In genomic region chr6:148406579-148407371, GRCh38 we compare ENCODE assay signal across 18 cellular contexts.
DNase-seq lines count a peak whose midpoint lies in the region; ATAC-seq and TF ChIP-seq lines count a peak whose summit lies in the region.
"Had no signal": no experiment of that assay in that cellular context is flagged by ENCODE, and none has a peak within 500 bp of the region (broad histone marks: within the 10 kb centered on the region; RNA-seq: fewer than 3 reads in every experiment).

No MANE protein-coding gene starts in this region.

- 72 to 73% methylated on average over 6 of the region's 6 CpGs for WGBS in transverse colon (ENCODE audit: low coverage in 1 of 2), 2 donors

- H3K27me3 ChIP-seq in RWPE2 (ENCODE audit: insufficient read depth, poor library complexity, severe bottlenecking), result no peaks in the 10 kb centered on the region
- no peaks in the 10 kb centered on the region for H3K27me3 ChIP-seq in transverse colon
- H3K27me3 ChIP-seq: BLaER1 treated with 17β-estradiol and CSF1 and Interleukin-3, amounts not matched to agents 10 nM and 100 nM had no signal

- peak overlapping the region; percentile 72 for H3K27ac ChIP-seq in RWPE2 (ENCODE audit: poor library complexity, severe bottlenecking)
- peak overlapping the region; percentile 26 to 49 (median 46) for H3K27ac ChIP-seq in transverse colon
- H3K27ac ChIP-seq: BLaER1 treated with 17β-estradiol and CSF1 and Interleukin-3, amounts not matched to agents 10 nM and 100 nM had no signal

- no peak for TF ChIP-seq POLR2A in transverse colon (IDR thresholded peaks at IDR 0.05)

- H3K9me3 Mint-ChIP-seq in activated T-helper 1 cell treated with anti-CD3 and anti-CD28 coated beads, Interleukin-12 subunit alpha, Interleukin-12 subunit beta, Interleukin-2, Interleukin-4 antibody, amounts not matched to agents 30 ng/mL and 10 ng/mL and 1 ng/mL, durations not matched to agents 14 hours and 24 hours and 36 hours, result no peaks in the 10 kb centered on the region
- H3K9me3 Mint-ChIP-seq: activated naive CD4-positive, alpha-beta T cell treated with anti-CD3 and anti-CD28 coated beads, Interleukin-2, amount 50 U/mL, for 72 hours had no signal

- intact Hi-C loops in transverse colon (cut with DNase I; ENCODE audit: low total_unique reads), result no loop called here
- intact Hi-C loops in activated T-helper 1 cell treated with anti-CD3 and anti-CD28 coated beads, Interleukin-12 subunit alpha, Interleukin-12 subunit beta, Interleukin-2, Interleukin-4 antibody, amounts not matched to agents 30 ng/mL and 10 ng/mL and 1 ng/mL, durations not matched to agents 14 hours and 24 hours and 36 hours (cut with micrococcal nuclease), result no loop called here

- ATAC-seq in RWPE2 (ENCODE audit: low read depth) (no peak), omental fat pad (ENCODE audit: low FRiP score) (peak; percentile 14), HG03159 (IDR thresholded peaks at IDR 0.05; ENCODE audit: unreplicated experiment) (no peak)
- ATAC-seq: activated CD4-positive, alpha-beta T cell treated with anti-CD3 and anti-CD28 coated beads for 36 hours; activated naive CD4-positive, alpha-beta T cell treated with anti-CD3 and anti-CD28 coated beads, Interleukin-2, amount 50 U/mL, for 72 hours had no signal

- H3K36me3 Mint-ChIP-seq in activated T-helper 1 cell treated with anti-CD3 and anti-CD28 coated beads, Interleukin-12 subunit alpha, Interleukin-12 subunit beta, Interleukin-2, Interleukin-4 antibody, amounts not matched to agents 30 ng/mL and 10 ng/mL and 1 ng/mL, durations not matched to agents 14 hours and 24 hours and 36 hours (ENCODE audit: low read depth), result no peaks in the 10 kb centered on the region
- H3K36me3 Mint-ChIP-seq: activated naive CD4-positive, alpha-beta T cell treated with anti-CD3 and anti-CD28 coated beads, Interleukin-2, amount 50 U/mL, for 72 hours; naive B cell had no signal

- H3K27ac Mint-ChIP-seq in activated T-helper 1 cell treated with anti-CD3 and anti-CD28 coated beads, Interleukin-12 subunit alpha, Interleukin-12 subunit beta, Interleukin-2, Interleukin-4 antibody, amounts not matched to agents 30 ng/mL and 10 ng/mL and 1 ng/mL, durations not matched to agents 14 hours and 24 hours and 36 hours, result no peak overlapping the region
- H3K27ac Mint-ChIP-seq: activated CD4-positive, alpha-beta T cell treated with anti-CD3 and anti-CD28 coated beads for 36 hours; activated naive CD4-positive, alpha-beta T cell treated with anti-CD3 and anti-CD28 coated beads, Interleukin-2, amount 50 U/mL, for 72 hours had no signal

- DNase-seq in RWPE2 (ENCODE audit: low spot score), result no peak
- DNase-seq in epithelial cell of esophagus (ENCODE audit: low read depth), result peak; percentile 6
- no peak for DNase-seq in omental fat pad (ENCODE audit: low spot score)
- DNase-seq in transverse colon, result no peak
- no peak for DNase-seq in cerebellum (ENCODE audit: low spot score)
- DNase-seq in SIG-M5 (lab: John Stamatoyannopoulos, UW), result no peak
- no peak for DNase-seq in activated T-helper 1 cell treated with anti-CD3 and anti-CD28 coated beads, Interleukin-12 subunit alpha, Interleukin-12 subunit beta, Interleukin-2, Interleukin-4 antibody, amounts not matched to agents 30 ng/mL and 10 ng/mL and 1 ng/mL, durations not matched to agents 14 hours and 24 hours and 36 hours (ENCODE audit: low spot score)
- DNase-seq: activated CD4-positive, alpha-beta T cell treated with anti-CD3 and anti-CD28 coated beads for 36 hours; central memory CD4-positive, alpha-beta T cell; DND-41; hippocampal formation; naive B cell; NCI-H2081 treated with DMSO at 0.1 percent for 48 hours; NCI-H526 treated with DMSO at 0.1 percent for 48 hours; stimulated activated CD4-positive, alpha-beta T cell treated with anti-CD3 and anti-CD28 coated beads, Interleukin-4, amount 100 ng/mL, for 24 hours had no signal

- no peaks in the 10 kb centered on the region for H3K36me3 ChIP-seq in RWPE2 (ENCODE audit: low read depth)
- H3K36me3 ChIP-seq in transverse colon, result no peaks in the 10 kb centered on the region
- H3K36me3 ChIP-seq: BLaER1 treated with 17β-estradiol and CSF1 and Interleukin-3, amounts not matched to agents 10 nM and 100 nM had no signal

- no peak overlapping the region for H3K4me3 Mint-ChIP-seq in activated T-helper 1 cell treated with anti-CD3 and anti-CD28 coated beads, Interleukin-12 subunit alpha, Interleukin-12 subunit beta, Interleukin-2, Interleukin-4 antibody, amounts not matched to agents 30 ng/mL and 10 ng/mL and 1 ng/mL, durations not matched to agents 14 hours and 24 hours and 36 hours
- H3K4me3 Mint-ChIP-seq: activated CD4-positive, alpha-beta T cell treated with anti-CD3 and anti-CD28 coated beads for 36 hours; naive B cell had no signal

- H3K4me3 ChIP-seq in RWPE2 (ENCODE audit: severe bottlenecking), result no peak overlapping the region
- H3K4me3 ChIP-seq in epithelial cell of esophagus (ENCODE audit: low read length), result no peak overlapping the region
- no peak overlapping the region for H3K4me3 ChIP-seq in transverse colon
- H3K4me3 ChIP-seq: BLaER1 treated with 17β-estradiol and CSF1 and Interleukin-3, amounts not matched to agents 10 nM and 100 nM had no signal

- H3K4me1 ChIP-seq in RWPE2 (ENCODE audit: insufficient read depth, poor library complexity, severe bottlenecking) (peaks cover 19% of the 10 kb centered on the region), transverse colon (peaks cover 0 to 7% (median 5%) of the 10 kb centered on the region in 4 donors)

- in situ Hi-C loops in transverse colon (cut with MboI; ENCODE audit: low pct_ligation_motif_present in 1 of 4, low pct_unique_long_range_greater_than_20kb in 1 of 4, low sequenced_read_pairs in 3 of 4), result no loop called here

- peaks cover 20% of the 10 kb centered on the region for H3K27me3 Mint-ChIP-seq in activated T-helper 1 cell treated with anti-CD3 and anti-CD28 coated beads, Interleukin-12 subunit alpha, Interleukin-12 subunit beta, Interleukin-2, Interleukin-4 antibody, amounts not matched to agents 30 ng/mL and 10 ng/mL and 1 ng/mL, durations not matched to agents 14 hours and 24 hours and 36 hours (ENCODE audit: insufficient read depth)

- no peaks in the 10 kb centered on the region for H3K4me1 Mint-ChIP-seq in activated T-helper 1 cell treated with anti-CD3 and anti-CD28 coated beads, Interleukin-12 subunit alpha, Interleukin-12 subunit beta, Interleukin-2, Interleukin-4 antibody, amounts not matched to agents 30 ng/mL and 10 ng/mL and 1 ng/mL, durations not matched to agents 14 hours and 24 hours and 36 hours (ENCODE audit: low read depth)
- H3K4me1 Mint-ChIP-seq: activated CD4-positive, alpha-beta T cell treated with anti-CD3 and anti-CD28 coated beads for 36 hours; naive B cell had no signal

- no peak for TF ChIP-seq EP300 in transverse colon (IDR thresholded peaks at IDR 0.05; ENCODE audit: low read depth)

- H3K9me3 ChIP-seq in RWPE2 (ENCODE audit: severe bottlenecking), result no peaks in the 10 kb centered on the region
- no peaks in the 10 kb centered on the region for H3K9me3 ChIP-seq in transverse colon
- H3K9me3 ChIP-seq: BLaER1 treated with 17β-estradiol and CSF1 and Interleukin-3, amounts not matched to agents 10 nM and 100 nM had no signal

- TF ChIP-seq CTCF in RWPE2 (IDR thresholded peaks at IDR 0.05; ENCODE audit: poor library complexity, severe bottlenecking) (no peak), epithelial cell of esophagus (IDR thresholded peaks at IDR 0.05; ENCODE audit: insufficient read depth, low read depth, low read length, missing control alignments) (no peak), omental fat pad (IDR thresholded peaks at IDR 0.05) (no peak), transverse colon (IDR thresholded peaks at IDR 0.05) (no peak)
